26 cellular contexts compared by ENCODE assay signal in the genomic region with DNA sequence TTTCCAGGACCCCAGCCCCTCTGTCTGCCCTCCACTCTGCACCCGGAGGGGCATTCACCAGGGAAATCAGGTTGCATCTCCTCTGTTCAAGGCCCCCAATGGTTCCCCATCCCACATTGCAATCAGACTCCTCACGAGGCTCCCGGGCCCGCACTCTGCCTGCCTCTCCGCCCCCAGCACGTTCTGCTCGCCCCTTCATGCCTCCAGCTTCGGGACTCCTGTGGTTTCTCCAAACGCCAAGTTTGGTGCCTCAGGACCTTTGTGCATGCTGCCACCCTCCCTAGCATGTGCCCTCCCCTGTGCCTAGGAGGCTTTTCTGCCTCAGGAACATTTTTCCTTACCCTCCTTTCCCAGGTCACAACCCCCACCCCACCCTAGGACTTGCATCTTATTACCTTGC.
DNase-seq lines count a peak whose midpoint lies in the region; FAIRE-seq and TF ChIP-seq lines count a peak whose summit lies in the region.
"Had no signal": no experiment of that assay in that cellular context is flagged by ENCODE, and none has a peak within 500 bp of the region (broad histone marks: within the 10 kb centered on the region; RNA-seq: fewer than 3 reads in every experiment).

No MANE protein-coding gene starts in this region.

- H2AFZ ChIP-seq in osteoblast (ENCODE audit: low read length) = no peak overlapping the region

- no peaks in the 10 kb centered on the region for H3K79me2 ChIP-seq in osteoblast (ENCODE audit: insufficient read depth, low read length)

- no peak for FAIRE-seq in kidney (lab: Jason Lieb, UNC)
- FAIRE-seq: A549, GM12878, GM12892, GM18507, GM19239 had no signal

- peaks cover 15% of the 10 kb centered on the region for H3K27me3 ChIP-seq in osteoblast (ENCODE audit: insufficient read depth, low read length)

- H3K4me1 ChIP-seq in kidney (ENCODE audit: control insufficient read depth in 1 of 2, insufficient read depth in 1 of 2, low read depth in 1 of 2, low read length in 2 of 2) (no peaks in the 10 kb centered on the region), osteoblast (ENCODE audit: insufficient read depth, low read length) (no peaks in the 10 kb centered on the region)
- H3K4me1 ChIP-seq: A549 had no signal

- no peaks in the 10 kb centered on the region for H4K20me1 ChIP-seq in osteoblast (ENCODE audit: insufficient read depth, low read length)
- H4K20me1 ChIP-seq: BLaER1 treated with 17β-estradiol and CSF1 and Interleukin-3, amounts not matched to agents 10 nM and 100 nM had no signal

- H3K36me3 ChIP-seq in kidney (ENCODE audit: control insufficient read depth in 1 of 2, insufficient read depth in 2 of 2, low read length in 2 of 2) (no peaks in the 10 kb centered on the region), osteoblast (ENCODE audit: insufficient read depth, low read length) (no peaks in the 10 kb centered on the region)
- H3K36me3 ChIP-seq: BLaER1 treated with 17β-estradiol and CSF1 and Interleukin-3, amounts not matched to agents 10 nM and 100 nM had no signal

- no peak overlapping the region for H3K4me3 Mint-ChIP-seq in CD14-positive monocyte
- H3K4me3 Mint-ChIP-seq: B cell; CD4-positive, alpha-beta memory T cell; CD4-positive, CD25-positive, alpha-beta regulatory T cell; CD8-positive, alpha-beta memory T cell had no signal

- peaks cover 3 to 16% (median 7%) of the 10 kb centered on the region in 3 donors for H3K27me3 Mint-ChIP-seq in CD14-positive monocyte (ENCODE audit: low read depth in 3 of 3)
- H3K27me3 Mint-ChIP-seq: CD4-positive, CD25-positive, alpha-beta regulatory T cell had no signal

- intact Hi-C loops in CD14-positive monocyte (cut with micrococcal nuclease) (no loop called here), kidney (cut with DNase I) (no loop called here)

- H3K9me3 ChIP-seq in kidney (ENCODE audit: control insufficient read depth in 1 of 2, low read length in 2 of 2) (no peaks in the 10 kb centered on the region), osteoblast (ENCODE audit: low read depth, low read length) (no peaks in the 10 kb centered on the region)
- H3K9me3 ChIP-seq: A549 had no signal

- DNase-seq in CD14-positive monocyte (ENCODE audit: low spot score) = peak; percentile 12
- peak; percentile 51 for DNase-seq in kidney
- peak; percentile 51 for DNase-seq in osteoblast (ENCODE audit: insufficient read length, low spot score, missing footprints)
- no peak for DNase-seq in SK-N-DZ (ENCODE audit: low spot score)
- no peak for DNase-seq in activated naive CD4-positive, alpha-beta T cell (lab: John Stamatoyannopoulos, UW)
- DNase-seq: AML-193; CD4-positive, alpha-beta memory T cell; CD4-positive, CD25-positive, alpha-beta regulatory T cell; CD8-positive, alpha-beta memory T cell; COR-L47; DMS 273 treated with DMSO at 0.1 percent for 48 hours; DMS153; DMS53; DMS79; DND-41; EL; GDM1 had no signal

- H3K36me3 Mint-ChIP-seq in CD14-positive monocyte = no peaks in the 10 kb centered on the region
- H3K36me3 Mint-ChIP-seq: CD4-positive, alpha-beta memory T cell; CD4-positive, CD25-positive, alpha-beta regulatory T cell; CD8-positive, alpha-beta memory T cell had no signal

- TF ChIP-seq CTCF in CD14-positive monocyte (IDR thresholded peaks at IDR 0.05) (no peak), kidney (IDR thresholded peaks at IDR 0.05; ENCODE audit: borderline replicate concordance, extremely low read depth, insufficient read depth) (no peak), osteoblast (IDR thresholded peaks at IDR 0.05; ENCODE audit: extremely low read depth, low read depth, low read length) (no peak)

- H3K27ac ChIP-seq in kidney (ENCODE audit: low read depth in 2 of 2, low read length in 2 of 2) (no peak overlapping the region), osteoblast (ENCODE audit: low read depth, low read length) (no peak overlapping the region)
- H3K27ac ChIP-seq: 22Rv1; A549; BLaER1 treated with 17β-estradiol and CSF1 and Interleukin-3, amounts not matched to agents 10 nM and 100 nM; C4-2B had no signal

- H3K4me1 Mint-ChIP-seq in CD14-positive monocyte = peaks cover 7% of the 10 kb centered on the region
- H3K4me1 Mint-ChIP-seq: B cell; CD4-positive, alpha-beta memory T cell; CD4-positive, CD25-positive, alpha-beta regulatory T cell; CD8-positive, alpha-beta memory T cell had no signal

- no peak overlapping the region for H3K9ac ChIP-seq in kidney (ENCODE audit: low read length in 2 of 2)
- H3K9ac ChIP-seq: BLaER1 treated with 17β-estradiol and CSF1 and Interleukin-3, amounts not matched to agents 10 nM and 100 nM had no signal

- H3K4me3 ChIP-seq in kidney (ENCODE audit: low read length in 2 of 2) = no peak overlapping the region
- no peak overlapping the region for H3K4me3 ChIP-seq in osteoblast (ENCODE audit: insufficient read depth, low read length)
- H3K4me3 ChIP-seq: A549; BLaER1 treated with 17β-estradiol and CSF1 and Interleukin-3, amounts not matched to agents 10 nM and 100 nM; GM12878 had no signal

- H3K9me3 Mint-ChIP-seq in CD14-positive monocyte = peaks cover 0 to 5% (median 0%) of the 10 kb centered on the region in 7 donors

- peak overlapping the region in 1 of 7 donors; percentile 19 for H3K27ac Mint-ChIP-seq in CD14-positive monocyte
- H3K27ac Mint-ChIP-seq: B cell; CD4-positive, alpha-beta memory T cell; CD4-positive, CD25-positive, alpha-beta regulatory T cell; CD8-positive, alpha-beta memory T cell had no signal

- no peak overlapping the region for H3K4me2 ChIP-seq in osteoblast (ENCODE audit: insufficient read depth, low read length)
- H3K4me2 ChIP-seq: A549 had no signal

Comparison
In these comparisons a context has a peak if more than half of its experiments do, and no peak if none do; other contexts are left out.
1. DNase-seq: peak in CD14-positive monocyte (single experiment), kidney (single experiment) and osteoblast (single experiment); none in SK-N-DZ (single experiment) and activated naive CD4-positive, alpha-beta T cell (0 of 4).